Comparison of ENCODE assay signal across 8 cellular contexts in the genomic region with DNA sequence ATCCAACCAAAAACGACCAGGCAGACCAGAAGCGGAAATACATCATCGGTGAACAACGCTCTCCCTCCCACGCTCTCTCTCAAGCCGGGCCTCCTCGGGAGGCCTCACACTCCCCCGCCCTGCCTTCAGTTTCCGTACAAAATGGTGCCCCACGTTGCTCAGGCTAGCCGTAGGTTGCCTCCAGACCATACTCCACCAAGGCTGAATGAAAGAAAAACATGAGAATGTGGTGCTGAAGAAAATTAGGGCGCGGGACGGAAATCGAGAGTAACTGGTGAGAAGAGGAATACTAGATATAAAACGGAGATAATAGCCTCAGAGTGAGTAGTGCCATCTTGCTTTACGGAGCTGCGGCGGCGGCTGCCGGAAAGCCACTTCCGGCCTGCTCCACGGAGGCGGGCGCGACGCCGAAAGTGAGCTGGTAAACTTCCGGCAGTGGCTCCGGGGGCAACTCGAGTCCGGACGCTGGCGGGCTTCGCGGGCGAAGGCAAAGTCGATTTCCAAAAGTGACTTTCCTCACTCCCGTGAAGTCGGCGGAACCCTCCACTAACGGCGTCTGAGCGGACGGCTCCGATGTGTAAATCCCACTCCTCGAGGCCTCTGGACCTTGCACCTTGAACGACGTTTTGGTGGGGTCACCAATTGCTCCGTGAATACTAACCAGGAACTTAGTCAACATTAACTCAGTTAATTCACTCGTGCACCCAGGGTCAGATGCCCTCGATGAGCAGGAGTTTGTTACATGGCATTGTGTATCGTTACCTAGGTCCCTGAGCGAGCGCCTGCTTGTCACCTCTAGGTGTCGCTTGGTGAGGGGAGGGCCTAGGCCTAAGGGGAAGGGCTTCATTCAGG. TPM values are rescaled to one million over a fixed set of nuclear protein-coding genes. Genes with fewer than 3 reads are reported as not detected.
DNase-seq lines count a peak whose midpoint lies in the region; ATAC-seq and TF ChIP-seq lines count a peak whose summit lies in the region.

A gene (minus strand): TSS at position 7 of the 852 bp plus-strand sequence. CDS start 980 bp downstream, outside the sequence.

- TF ChIP-seq POLR2A in gastroesophageal sphincter (IDR thresholded peaks at IDR 0.05), result peak; percentile 72 to 88
- TF ChIP-seq POLR2A in suprapubic skin (IDR thresholded peaks at IDR 0.05), result peak in 1 of 2 donors; percentile 77

- TF ChIP-seq EP300 in gastroesophageal sphincter (IDR thresholded peaks at IDR 0.05) (no peak), suprapubic skin (IDR thresholded peaks at IDR 0.05) (peak; percentile 14)

- H3K4me3 Mint-ChIP-seq in HFFc6, result peak within 1 kb of the TSS; percentile 94
- H3K4me3 Mint-ChIP-seq in activated naive CD4-positive, alpha-beta T cell treated with anti-CD3 and anti-CD28 coated beads for 36 hours, result peak within 1 kb of the TSS; percentile 90

- H3K36me3 ChIP-seq in gastroesophageal sphincter (peaks cover 0 to 12% of the 10 kb centered on the region in 2 donors), suprapubic skin (peaks cover 2% of the 10 kb centered on the region)

- H3K27me3 Mint-ChIP-seq in HFFc6 (ENCODE audit: insufficient read depth), result no peaks in the 10 kb centered on the region; the same call in 1 of the 2 replicates
- H3K27me3 Mint-ChIP-seq in activated naive CD4-positive, alpha-beta T cell treated with anti-CD3 and anti-CD28 coated beads for 36 hours (ENCODE audit: low read depth), result no peaks in the 10 kb centered on the region

- H3K9me3 Mint-ChIP-seq in HFFc6, result no peaks in the 10 kb centered on the region
- H3K9me3 Mint-ChIP-seq in activated naive CD4-positive, alpha-beta T cell treated with anti-CD3 and anti-CD28 coated beads for 36 hours, result no peaks in the 10 kb centered on the region

- DNase-seq in HFFc6, result peak; percentile 91
- DNase-seq in NAMALWA (ENCODE audit: low spot score), result peak; percentile 96
- DNase-seq in SK-N-DZ (ENCODE audit: low spot score), result peak; percentile 96
- peak; percentile 95 for DNase-seq in activated naive CD4-positive, alpha-beta T cell treated with anti-CD3 and anti-CD28 coated beads for 36 hours
- peak; percentile 64 to 99 (median 94) for DNase-seq in nucleus accumbens (lab: John Stamatoyannopoulos, UW)
- DNase-seq in suprapubic skin (ENCODE audit: low spot score in 2 of 2), result peak; percentile 94 to 95

- intact Hi-C loops in activated naive CD4-positive, alpha-beta T cell treated with anti-CD3 and anti-CD28 coated beads for 36 hours (cut with micrococcal nuclease), result loop anchor here (1.0 to 5.0 kb wide), 11 partner anchors 12 to 1747 kb away; a partner anchor contains a TSS

- H3K36me3 Mint-ChIP-seq in HFFc6 (ENCODE audit: low read depth), result peaks cover 33% of the 10 kb centered on the region
- H3K36me3 Mint-ChIP-seq in activated naive CD4-positive, alpha-beta T cell treated with anti-CD3 and anti-CD28 coated beads for 36 hours (ENCODE audit: low read depth), result peaks cover 16% of the 10 kb centered on the region

- H3K9me3 ChIP-seq in gastroesophageal sphincter, result no peaks in the 10 kb centered on the region
- H3K9me3 ChIP-seq in suprapubic skin, result no peaks in the 10 kb centered on the region

- WGBS in gastroesophageal sphincter (ENCODE audit: low coverage in 1 of 2), 2 donors, result 0% methylated on average over 20 to 30 of the region's 56 CpGs
- under 1% methylated on average over 44 of the region's 56 CpGs for WGBS in suprapubic skin

- peak within 1 kb of the TSS; percentile 98 for H3K27ac Mint-ChIP-seq in HFFc6
- peak within 1 kb of the TSS; percentile 98 for H3K27ac Mint-ChIP-seq in activated naive CD4-positive, alpha-beta T cell treated with anti-CD3 and anti-CD28 coated beads for 36 hours

- H3K27ac ChIP-seq in gastroesophageal sphincter (peak within 1 kb of the TSS; percentile 83 to 95 (median 90)), suprapubic skin (peak within 1 kb of the TSS; percentile 97)

- TF ChIP-seq CTCF in HFFc6 (IDR thresholded peaks at IDR 0.05) (peak; percentile 79), gastroesophageal sphincter (IDR thresholded peaks at IDR 0.05) (peak in 3 of 4 experiments; percentile 45 to 74 (median 55)), suprapubic skin (IDR thresholded peaks at IDR 0.05) (peak; percentile 31 to 66)

- ATAC-seq in gastroesophageal sphincter, result peak; percentile 97

- peak within 1 kb of the TSS; percentile 88 for H3K4me3 ChIP-seq in GM08714 (ENCODE audit: low read length)
- peak within 1 kb of the TSS; percentile 81 to 93 for H3K4me3 ChIP-seq in gastroesophageal sphincter
- H3K4me3 ChIP-seq in suprapubic skin, result peak within 1 kb of the TSS; percentile 81

- H3K27me3 ChIP-seq in gastroesophageal sphincter, result no peaks in the 10 kb centered on the region
- H3K27me3 ChIP-seq in suprapubic skin, result no peaks in the 10 kb centered on the region

- H3K4me1 ChIP-seq in gastroesophageal sphincter, result peaks cover 19 to 54% (median 45%) of the 10 kb centered on the region in 3 donors
- peaks cover 48% of the 10 kb centered on the region for H3K4me1 ChIP-seq in suprapubic skin

- H3K4me1 Mint-ChIP-seq in HFFc6 (ENCODE audit: low read depth), result peaks cover 71% of the 10 kb centered on the region
- H3K4me1 Mint-ChIP-seq in activated naive CD4-positive, alpha-beta T cell treated with anti-CD3 and anti-CD28 coated beads for 36 hours (ENCODE audit: low read depth), result peaks cover 53% of the 10 kb centered on the region

- CTCF ChIA-PET in activated naive CD4-positive, alpha-beta T cell treated with anti-CD3 and anti-CD28 coated beads for 36 hours (lab: Charles Lee), result interaction anchor here (0.7 to 3.9 kb wide), 8 partner anchors 7 to 207 kb away, joined by 3 to 27 read pairs (median 4); a partner anchor contains a TSS

RNA-seq across cellular contexts. Expression of the gene that starts here (rescaled TPM):
- 10 to 100 TPM; 29.8 to 42.1 (median 32.2) TPM for total RNA-seq in HFFc6 (2021; fragmentation: NEBNext Ultra II Directional; extraction: Animal tissue kit (Norgen Biotek cat#: 25700))
- polyA plus RNA-seq in SK-N-DZ (2014; cell fraction: cytosol; rRNA removed), result 24.7 and 25.2 TPM in 2 replicates
- 20.2 and 23.8 TPM in 2 replicates for polyA plus RNA-seq in SK-N-DZ (2014; cell fraction: nucleus; rRNA removed)
- total RNA-seq in activated naive CD4-positive, alpha-beta T cell treated with anti-CD3 and anti-CD28 coated beads for 36 hours, result 10 to 100 TPM; 20.3 to 20.5 TPM
- total RNA-seq in gastroesophageal sphincter, result 10 to 100 TPM; 21.9 to 38.7 (median 28.4) TPM
- total RNA-seq in suprapubic skin, result 10 to 100 TPM; 23.5 to 41.2 (median 29.4) TPM

Comparison
In these comparisons a context has a peak if more than half of its experiments do, and no peak if none do; other contexts are left out.
1. Peak in every context shown above with its lines: DNase-seq, ATAC-seq, H3K4me3 ChIP-seq and H3K27ac ChIP-seq.